In genomic region chr6:143339223-143339622, GRCh38 we compare ENCODE assay signal across 13 cellular contexts.
"Had no signal": no experiment of that assay in that cellular context is flagged by ENCODE, and none has a peak within 500 bp of the region (broad histone marks: within the 10 kb centered on the region; RNA-seq: fewer than 3 reads in every experiment).

No MANE protein-coding gene starts in this region.

- H3K27ac ChIP-seq: adrenal gland, colonic mucosa, heart right ventricle, left ventricle myocardium inferior had no signal

- DNase-seq: activated CD4-positive, alpha-beta T cell treated with anti-CD3 and anti-CD28 coated beads, Interleukin-2, amount 50 U/mL, for 4 hours; activated CD4-positive, CD25-positive, alpha-beta regulatory T cell treated with anti-CD3 and anti-CD28 coated beads, Interleukin-2, amount 50 U/mL, for 72 hours; activated gamma-delta T cell; adrenal gland; caudate nucleus; colonic mucosa; heart right ventricle; kidney glomerular epithelial cell; left ventricle myocardium inferior; occipital lobe; trophoblast cell had no signal

- H3K4me3 ChIP-seq: adrenal gland, colonic mucosa, heart right ventricle, left ventricle myocardium inferior had no signal

- H3K27me3 ChIP-seq: adrenal gland, colonic mucosa, heart right ventricle had no signal

- H3K27ac Mint-ChIP-seq: activated naive CD4-positive, alpha-beta T cell treated with anti-CD3 and anti-CD28 coated beads, Interleukin-2, amount 50 U/mL, for 24 hours; stimulated activated naive CD8-positive, alpha-beta T cell treated with anti-CD3 and anti-CD28 coated beads, Interleukin-15, Interleukin-2, amounts not matched to agents 100 ng/mL and 50 ng/mL, for 24 hours had no signal

- H3K27me3 Mint-ChIP-seq: activated naive CD4-positive, alpha-beta T cell treated with anti-CD3 and anti-CD28 coated beads, Interleukin-2, amount 50 U/mL, for 24 hours; stimulated activated naive CD8-positive, alpha-beta T cell treated with anti-CD3 and anti-CD28 coated beads, Interleukin-15, Interleukin-2, amounts not matched to agents 100 ng/mL and 50 ng/mL, for 24 hours had no signal

- H3K36me3 ChIP-seq: adrenal gland, colonic mucosa had no signal

- H3K4me1 ChIP-seq: adrenal gland, colonic mucosa, heart right ventricle, left ventricle myocardium inferior had no signal

- ATAC-seq: heart right ventricle had no signal

- H3K4me3 Mint-ChIP-seq: activated naive CD4-positive, alpha-beta T cell treated with anti-CD3 and anti-CD28 coated beads, Interleukin-2, amount 50 U/mL, for 24 hours; stimulated activated naive CD8-positive, alpha-beta T cell treated with anti-CD3 and anti-CD28 coated beads, Interleukin-15, Interleukin-2, amounts not matched to agents 100 ng/mL and 50 ng/mL, for 24 hours had no signal

- H3K9me3 ChIP-seq: adrenal gland, colonic mucosa, heart right ventricle, left ventricle myocardium inferior had no signal

- H3K9me3 Mint-ChIP-seq: activated naive CD4-positive, alpha-beta T cell treated with anti-CD3 and anti-CD28 coated beads, Interleukin-2, amount 50 U/mL, for 24 hours had no signal
